Comparison of ENCODE assay signal across 1 cellular context in genomic region chr12:125373375-125373774, GRCh38.
TF ChIP-seq lines count a peak whose summit lies in the region.

No MANE protein-coding gene starts in this region.

TF ChIP-seq in K562, 482 proteins besides CTCF, POLR2A, EP300 and RAD21:
- TF ChIP-seq LCOR (CRISPR knock-in tag; IDR thresholded peaks at IDR 0.05) (no peak), SMARCB1 (IDR thresholded peaks at IDR 0.05; ENCODE audit: insufficient read length, low read depth) (no peak), ESRRB (CRISPR knock-in tag; IDR thresholded peaks at IDR 0.05; ENCODE audit: borderline replicate concordance) (no peak), STAG1 (CRISPR knock-in tag; IDR thresholded peaks at IDR 0.05; ENCODE audit: borderline replicate concordance) (no peak), ZNF121 (CRISPR knock-in tag; conservative IDR thresholded peaks at IDR 0.05) (no peak), ZNF347 (CRISPR knock-in tag; IDR thresholded peaks at IDR 0.05; ENCODE audit: low read depth) (no peak), HNRNPL (IDR thresholded peaks at IDR 0.05; ENCODE audit: low read depth, low read length) (no peak)
